In the genomic region with DNA sequence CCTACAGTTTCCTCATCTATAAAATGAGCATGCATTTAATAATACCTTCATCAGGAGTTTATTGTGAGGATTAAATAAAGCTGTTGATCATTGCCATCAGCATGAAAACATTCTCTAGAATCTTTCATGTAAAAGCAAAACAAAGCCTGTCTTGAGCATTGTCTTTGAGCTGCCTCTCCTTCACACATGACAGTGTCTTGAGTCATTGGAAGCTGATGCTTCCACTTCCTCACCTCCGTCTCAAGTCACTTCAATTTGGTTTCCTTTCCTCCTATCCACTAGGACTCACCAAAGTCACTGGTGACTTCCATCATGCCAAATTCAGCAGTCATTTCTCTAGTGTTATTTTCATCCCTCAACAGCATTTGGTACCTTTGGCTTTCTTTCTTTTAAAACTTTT, we compare ENCODE assay signal across 1 cellular context.
TF ChIP-seq lines count a peak whose summit lies in the region.

No MANE protein-coding gene starts in this region.

TF ChIP-seq in GM23338, 12 proteins besides CTCF, POLR2A, EP300 and RAD21 (continued from another document):
- TF ChIP-seq, protein P1, sequence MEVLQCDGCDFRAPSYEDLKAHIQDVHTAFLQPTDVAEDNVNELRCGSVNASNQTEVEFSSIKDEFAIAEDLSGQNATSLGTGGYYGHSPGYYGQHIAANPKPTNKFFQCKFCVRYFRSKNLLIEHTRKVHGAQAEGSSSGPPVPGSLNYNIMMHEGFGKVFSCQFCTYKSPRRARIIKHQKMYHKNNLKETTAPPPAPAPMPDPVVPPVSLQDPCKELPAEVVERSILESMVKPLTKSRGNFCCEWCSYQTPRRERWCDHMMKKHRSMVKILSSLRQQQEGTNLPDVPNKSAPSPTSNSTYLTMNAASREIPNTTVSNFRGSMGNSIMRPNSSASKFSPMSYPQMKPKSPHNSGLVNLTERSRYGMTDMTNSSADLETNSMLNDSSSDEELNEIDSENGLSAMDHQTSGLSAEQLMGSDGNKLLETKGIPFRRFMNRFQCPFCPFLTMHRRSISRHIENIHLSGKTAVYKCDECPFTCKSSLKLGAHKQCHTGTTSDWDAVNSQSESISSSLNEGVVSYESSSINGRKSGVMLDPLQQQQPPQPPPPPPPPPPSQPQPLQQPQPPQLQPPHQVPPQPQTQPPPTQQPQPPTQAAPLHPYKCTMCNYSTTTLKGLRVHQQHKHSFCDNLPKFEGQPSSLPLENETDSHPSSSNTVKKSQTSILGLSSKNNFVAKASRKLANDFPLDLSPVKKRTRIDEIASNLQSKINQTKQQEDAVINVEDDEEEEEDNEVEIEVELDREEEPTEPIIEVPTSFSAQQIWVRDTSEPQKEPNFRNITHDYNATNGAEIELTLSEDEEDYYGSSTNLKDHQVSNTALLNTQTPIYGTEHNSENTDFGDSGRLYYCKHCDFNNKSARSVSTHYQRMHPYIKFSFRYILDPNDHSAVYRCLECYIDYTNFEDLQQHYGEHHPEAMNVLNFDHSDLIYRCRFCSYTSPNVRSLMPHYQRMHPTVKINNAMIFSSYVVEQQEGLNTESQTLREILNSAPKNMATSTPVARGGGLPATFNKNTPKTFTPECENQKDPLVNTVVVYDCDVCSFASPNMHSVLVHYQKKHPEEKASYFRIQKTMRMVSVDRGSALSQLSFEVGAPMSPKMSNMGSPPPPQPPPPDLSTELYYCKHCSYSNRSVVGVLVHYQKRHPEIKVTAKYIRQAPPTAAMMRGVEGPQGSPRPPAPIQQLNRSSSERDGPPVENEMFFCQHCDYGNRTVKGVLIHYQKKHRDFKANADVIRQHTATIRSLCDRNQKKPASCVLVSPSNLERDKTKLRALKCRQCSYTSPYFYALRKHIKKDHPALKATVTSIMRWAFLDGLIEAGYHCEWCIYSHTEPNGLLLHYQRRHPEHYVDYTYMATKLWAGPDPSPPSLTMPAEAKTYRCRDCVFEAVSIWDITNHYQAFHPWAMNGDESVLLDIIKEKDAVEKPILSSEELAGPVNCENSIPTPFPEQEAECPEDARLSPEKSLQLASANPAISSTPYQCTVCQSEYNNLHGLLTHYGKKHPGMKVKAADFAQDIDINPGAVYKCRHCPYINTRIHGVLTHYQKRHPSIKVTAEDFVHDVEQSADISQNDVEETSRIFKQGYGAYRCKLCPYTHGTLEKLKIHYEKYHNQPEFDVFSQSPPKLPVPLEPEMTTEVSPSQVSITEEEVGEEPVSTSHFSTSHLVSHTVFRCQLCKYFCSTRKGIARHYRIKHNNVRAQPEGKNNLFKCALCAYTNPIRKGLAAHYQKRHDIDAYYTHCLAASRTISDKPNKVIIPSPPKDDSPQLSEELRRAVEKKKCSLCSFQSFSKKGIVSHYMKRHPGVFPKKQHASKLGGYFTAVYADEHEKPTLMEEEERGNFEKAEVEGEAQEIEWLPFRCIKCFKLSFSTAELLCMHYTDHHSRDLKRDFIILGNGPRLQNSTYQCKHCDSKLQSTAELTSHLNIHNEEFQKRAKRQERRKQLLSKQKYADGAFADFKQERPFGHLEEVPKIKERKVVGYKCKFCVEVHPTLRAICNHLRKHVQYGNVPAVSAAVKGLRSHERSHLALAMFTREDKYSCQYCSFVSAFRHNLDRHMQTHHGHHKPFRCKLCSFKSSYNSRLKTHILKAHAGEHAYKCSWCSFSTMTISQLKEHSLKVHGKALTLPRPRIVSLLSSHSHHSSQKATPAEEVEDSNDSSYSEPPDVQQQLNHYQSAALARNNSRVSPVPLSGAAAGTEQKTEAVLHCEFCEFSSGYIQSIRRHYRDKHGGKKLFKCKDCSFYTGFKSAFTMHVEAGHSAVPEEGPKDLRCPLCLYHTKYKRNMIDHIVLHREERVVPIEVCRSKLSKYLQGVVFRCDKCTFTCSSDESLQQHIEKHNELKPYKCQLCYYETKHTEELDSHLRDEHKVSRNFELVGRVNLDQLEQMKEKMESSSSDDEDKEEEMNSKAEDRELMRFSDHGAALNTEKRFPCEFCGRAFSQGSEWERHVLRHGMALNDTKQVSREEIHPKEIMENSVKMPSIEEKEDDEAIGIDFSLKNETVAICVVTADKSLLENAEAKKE (CRISPR knock-in tag; IDR thresholded peaks at IDR 0.05): no peak
- no peak for TF ChIP-seq CREB1 (CRISPR knock-in tag; IDR thresholded peaks at IDR 0.05; ENCODE audit: low read depth)
- no peak for TF ChIP-seq EZH2phosphoT487 (IDR thresholded peaks at IDR 0.05; ENCODE audit: unreplicated experiment)
- TF ChIP-seq EZH2 (IDR thresholded peaks at IDR 0.05; ENCODE audit: low read depth, unreplicated experiment): no peak
- no peak for TF ChIP-seq JUNB (IDR thresholded peaks at IDR 0.05; ENCODE audit: unreplicated experiment)
- TF ChIP-seq, protein P2, sequence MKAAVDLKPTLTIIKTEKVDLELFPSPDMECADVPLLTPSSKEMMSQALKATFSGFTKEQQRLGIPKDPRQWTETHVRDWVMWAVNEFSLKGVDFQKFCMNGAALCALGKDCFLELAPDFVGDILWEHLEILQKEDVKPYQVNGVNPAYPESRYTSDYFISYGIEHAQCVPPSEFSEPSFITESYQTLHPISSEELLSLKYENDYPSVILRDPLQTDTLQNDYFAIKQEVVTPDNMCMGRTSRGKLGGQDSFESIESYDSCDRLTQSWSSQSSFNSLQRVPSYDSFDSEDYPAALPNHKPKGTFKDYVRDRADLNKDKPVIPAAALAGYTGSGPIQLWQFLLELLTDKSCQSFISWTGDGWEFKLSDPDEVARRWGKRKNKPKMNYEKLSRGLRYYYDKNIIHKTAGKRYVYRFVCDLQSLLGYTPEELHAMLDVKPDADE (IDR thresholded peaks at IDR 0.05): no peak
- TF ChIP-seq POLR2AphosphoS5 (IDR thresholded peaks at IDR 0.05; ENCODE audit: low read depth): no peak
- TF ChIP-seq, protein P3, sequence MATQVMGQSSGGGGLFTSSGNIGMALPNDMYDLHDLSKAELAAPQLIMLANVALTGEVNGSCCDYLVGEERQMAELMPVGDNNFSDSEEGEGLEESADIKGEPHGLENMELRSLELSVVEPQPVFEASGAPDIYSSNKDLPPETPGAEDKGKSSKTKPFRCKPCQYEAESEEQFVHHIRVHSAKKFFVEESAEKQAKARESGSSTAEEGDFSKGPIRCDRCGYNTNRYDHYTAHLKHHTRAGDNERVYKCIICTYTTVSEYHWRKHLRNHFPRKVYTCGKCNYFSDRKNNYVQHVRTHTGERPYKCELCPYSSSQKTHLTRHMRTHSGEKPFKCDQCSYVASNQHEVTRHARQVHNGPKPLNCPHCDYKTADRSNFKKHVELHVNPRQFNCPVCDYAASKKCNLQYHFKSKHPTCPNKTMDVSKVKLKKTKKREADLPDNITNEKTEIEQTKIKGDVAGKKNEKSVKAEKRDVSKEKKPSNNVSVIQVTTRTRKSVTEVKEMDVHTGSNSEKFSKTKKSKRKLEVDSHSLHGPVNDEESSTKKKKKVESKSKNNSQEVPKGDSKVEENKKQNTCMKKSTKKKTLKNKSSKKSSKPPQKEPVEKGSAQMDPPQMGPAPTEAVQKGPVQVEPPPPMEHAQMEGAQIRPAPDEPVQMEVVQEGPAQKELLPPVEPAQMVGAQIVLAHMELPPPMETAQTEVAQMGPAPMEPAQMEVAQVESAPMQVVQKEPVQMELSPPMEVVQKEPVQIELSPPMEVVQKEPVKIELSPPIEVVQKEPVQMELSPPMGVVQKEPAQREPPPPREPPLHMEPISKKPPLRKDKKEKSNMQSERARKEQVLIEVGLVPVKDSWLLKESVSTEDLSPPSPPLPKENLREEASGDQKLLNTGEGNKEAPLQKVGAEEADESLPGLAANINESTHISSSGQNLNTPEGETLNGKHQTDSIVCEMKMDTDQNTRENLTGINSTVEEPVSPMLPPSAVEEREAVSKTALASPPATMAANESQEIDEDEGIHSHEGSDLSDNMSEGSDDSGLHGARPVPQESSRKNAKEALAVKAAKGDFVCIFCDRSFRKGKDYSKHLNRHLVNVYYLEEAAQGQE (IDR thresholded peaks at IDR 0.05; ENCODE audit: unreplicated experiment): no peak
